20 cellular contexts compared by ENCODE assay signal in the genomic region with DNA sequence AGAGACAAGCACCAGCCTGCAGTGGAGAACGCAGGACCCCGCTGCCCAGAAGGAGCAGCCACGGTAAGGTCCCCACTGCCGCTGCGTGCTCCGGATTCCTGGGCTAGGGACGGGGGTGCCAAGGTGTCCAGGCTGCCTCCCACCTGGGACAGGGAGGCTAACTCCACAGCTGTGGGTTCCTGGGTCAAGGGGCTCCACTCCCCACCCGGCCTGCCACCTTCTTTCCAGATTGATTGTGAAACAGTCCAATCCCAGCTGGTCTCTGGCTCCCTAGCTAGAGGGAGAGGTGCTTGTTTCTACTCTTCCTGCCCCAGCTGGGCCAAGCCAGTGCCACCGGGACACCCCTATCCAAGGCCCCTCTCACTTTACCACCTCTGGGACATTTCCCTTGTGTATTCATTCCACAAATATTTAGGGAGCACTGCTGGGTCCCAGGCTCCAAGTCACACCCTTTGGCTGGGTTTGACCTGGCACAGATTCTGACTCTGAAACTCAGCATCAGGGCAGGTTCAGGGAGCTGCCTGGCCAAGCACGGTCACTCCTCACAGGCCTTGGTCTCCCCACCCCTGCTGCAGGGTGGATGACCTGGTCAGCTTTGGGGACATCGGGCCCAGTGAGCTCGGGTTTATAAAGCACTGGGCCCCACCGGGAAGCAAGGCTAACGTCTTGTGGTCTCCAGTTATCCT. TPM values are rescaled to one million over a fixed set of nuclear protein-coding genes. Genes with fewer than 3 reads are reported as not detected.
A peak's percentile ranks its signal among the peaks of the same experiment; 100 is the strongest.
DNase-seq lines count a peak whose midpoint lies in the region; ATAC-seq and TF ChIP-seq lines count a peak whose summit lies in the region.
"Had no signal": no experiment of that assay in that cellular context is flagged by ENCODE, and none has a peak within 500 bp of the region (broad histone marks: within the 10 kb centered on the region; RNA-seq: fewer than 3 reads in every experiment).

No MANE protein-coding gene starts in this region.

- H3K36me3 ChIP-seq in esophagus (ENCODE audit: control insufficient read depth in 2 of 2, insufficient read depth in 2 of 2, low read length in 1 of 2), result no peaks in the 10 kb centered on the region
- H3K36me3 ChIP-seq in prostate gland, result no peaks in the 10 kb centered on the region

- peak overlapping the region; percentile 31 to 45 for H3K4me3 ChIP-seq in esophagus (ENCODE audit: low read depth in 1 of 2, low read length in 2 of 2)
- peak overlapping the region in 1 of 2 donors; percentile 11 for H3K4me3 ChIP-seq in prostate gland
- H3K4me3 ChIP-seq: SK-N-MC had no signal

- no peaks in the 10 kb centered on the region for H3K9me3 ChIP-seq in esophagus (ENCODE audit: control insufficient read depth in 2 of 2, insufficient read depth in 1 of 2, low read depth in 1 of 2, low read length in 1 of 2)
- no peaks in the 10 kb centered on the region for H3K9me3 ChIP-seq in prostate gland

- H3K27ac ChIP-seq in RWPE1, result peak overlapping the region; percentile 100
- peak overlapping the region; percentile 75 to 97 for H3K27ac ChIP-seq in esophagus (ENCODE audit: low read depth in 2 of 2, low read length in 1 of 2)
- peak overlapping the region; percentile 23 to 31 for H3K27ac ChIP-seq in prostate gland
- H3K27ac ChIP-seq: SK-N-MC had no signal

- peak; percentile 22 for DNase-seq in GM10248 (ENCODE audit: extremely low spot score)
- peak; percentile 60 for DNase-seq in RWPE1 (ENCODE audit: low spot score)
- DNase-seq in prostate gland (ENCODE audit: low spot score), result peak; percentile 38
- no peak for DNase-seq in NCI-H69 (lab: John Stamatoyannopoulos, UW)
- DNase-seq in NCI-H2171 treated with DMSO at 0.1 percent for 48 hours (lab: John Stamatoyannopoulos, UW), result no peak
- DNase-seq: activated CD4-positive, alpha-beta T cell treated with anti-CD3 and anti-CD28 coated beads for 1 hour; left ventricle myocardium superior; MV-4-11; NCI-H2029 treated with DMSO at 0.1 percent for 48 hours; NCI-H524 treated with DMSO at 0.1 percent for 48 hours; T-helper 9 cell had no signal

- H3K27me3 ChIP-seq in esophagus (ENCODE audit: control insufficient read depth in 1 of 2, insufficient read depth in 2 of 2, low read length in 2 of 2), result no peaks in the 10 kb centered on the region
- no peaks in the 10 kb centered on the region for H3K27me3 ChIP-seq in prostate gland (replicated peaks; ENCODE audit: insufficient read depth)

- H3K4me1 ChIP-seq in esophagus (ENCODE audit: control insufficient read depth in 2 of 2, insufficient read depth in 2 of 2, low read length in 1 of 2) (peaks cover 9 to 28% of the 10 kb centered on the region in 2 donors), prostate gland (replicated peaks) (peaks cover 4% of the 10 kb centered on the region)

- CTCF ChIA-PET in GM10248 (lab: Yijun Ruan, JAX), result interaction anchor here (0.6 to 10.0 kb wide), 7 partner anchors 10 to 33 kb away, joined by 3 to 101 read pairs (median 8); no protein-coding TSS in a partner anchor
- CTCF ChIA-PET in RWPE1 (lab: Yijun Ruan, JAX), result interaction anchor here (0.6 to 5.8 kb wide), 7 partner anchors 9 to 100 kb away, joined by 3 to 50 read pairs (median 5); a partner anchor contains a TSS

- ATAC-seq in HG03139 (IDR thresholded peaks at IDR 0.05; ENCODE audit: unreplicated experiment) (no peak), HG02884 (IDR thresholded peaks at IDR 0.05; ENCODE audit: unreplicated experiment) (no peak)
- ATAC-seq: left ventricle myocardium superior; stimulated activated effector memory CD8-positive, alpha-beta T cell treated with anti-CD3 and anti-CD28 coated beads, Interleukin-12 subunit alpha, Interleukin-12 subunit beta, amount 100 ng/mL, for 72 hours had no signal

- POLR2A ChIA-PET in GM10248 (lab: Yijun Ruan, JAX), result no interaction called here
- POLR2A ChIA-PET in RWPE1 (lab: Yijun Ruan, JAX; ENCODE audit: low non-redundant PET), result interaction anchor here (0.5 to 1.0 kb wide), 3 partner anchors 8 to 328 kb away, joined by 3 to 9 read pairs (median 5); a partner anchor contains a TSS

- TF ChIP-seq CTCF in GM10248 (IDR thresholded peaks at IDR 0.05; ENCODE audit: control extremely low read depth, extremely low read depth, low read depth, missing control alignments) (no peak), RWPE1 (conservative IDR thresholded peaks at IDR 0.05; ENCODE audit: low read depth) (no peak), prostate gland (IDR thresholded peaks at IDR 0.05) (no peak)

- intact Hi-C loops in prostate gland (cut with DNase I), result no loop called here

- WGBS in esophagus, 2 donors, result 48 to 66% methylated on average over 14 of the region's 14 CpGs
- 54% methylated on average over 14 of the region's 14 CpGs for WGBS in prostate gland

- peak; percentile 17 for TF ChIP-seq POLR2A in prostate gland (IDR thresholded peaks at IDR 0.05)

RNA-seq across cellular contexts. Expression of a gene that starts 1.9 kb away (rescaled TPM):
- 10 to 100 TPM; 14.7 to 16.6 TPM for polyA plus RNA-seq in esophagus
- total RNA-seq in prostate gland, result 100 to 1,000 TPM in 1 of 2 donors, 10 to 100 TPM in 1; 13.8 to 190 TPM
- polyA plus RNA-seq: AG04450 had no signal

RNA-seq across cellular contexts. Expression of a gene that starts 42.1 kb away (rescaled TPM):
- not detected for polyA plus RNA-seq in esophagus
- 1 to 10 TPM in 1 of 2 donors, not detected in 1; 2.7 TPM for total RNA-seq in prostate gland
- total RNA-seq: CD8-positive, alpha-beta memory T cell; myocyte; posterior vena cava had no signal
- polyA plus RNA-seq: AG04450; CD8-positive, alpha-beta memory T cell had no signal

Comparison
In these comparisons a context has a peak if more than half of its experiments do, and no peak if none do; other contexts are left out.
1. DNase-seq: peak in GM10248 (single experiment), RWPE1 (single experiment) and prostate gland (single experiment); none in NCI-H69 (single experiment) and NCI-H2171 treated with DMSO at 0.1 percent for 48 hours (single experiment).
2. H3K27ac ChIP-seq: peak in every context shown above with its lines; median percentile 100 in RWPE1; 86 in esophagus; 27 in prostate gland.